In the genomic region with DNA sequence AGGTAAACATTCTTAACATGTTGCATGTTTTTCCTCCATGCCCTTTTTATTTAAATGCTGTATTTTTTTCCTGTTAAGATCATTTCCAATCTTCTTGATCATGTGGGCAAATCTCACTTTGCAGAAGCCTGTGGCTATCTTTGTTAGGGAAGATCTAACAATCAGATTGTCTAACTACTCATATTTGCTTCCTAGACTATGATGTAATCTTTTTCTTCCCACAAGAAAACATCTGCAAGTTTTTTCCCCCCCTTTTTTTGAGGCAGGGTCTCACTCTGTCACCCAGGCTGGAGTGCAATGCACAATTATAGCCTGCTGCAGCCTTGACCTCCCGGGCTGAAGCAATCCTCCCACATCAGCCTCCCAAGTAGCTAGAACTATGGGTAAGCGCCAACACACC, we compare ENCODE assay signal across 31 cellular contexts. TPM values are rescaled to one million over a fixed set of nuclear protein-coding genes. Genes with fewer than 3 reads are reported as not detected.
"Had no signal": no experiment of that assay in that cellular context is flagged by ENCODE, and none has a peak within 500 bp of the region (broad histone marks: within the 10 kb centered on the region; RNA-seq: fewer than 3 reads in every experiment).

No MANE protein-coding gene starts in this region.

- H3K27ac ChIP-seq: ovary, psoas muscle, skin epidermis, spleen, suprapubic skin, testis, tibial artery, transverse colon, upper lobe of right lung, uterus had no signal

- H3K4me3 ChIP-seq: ovary, psoas muscle, skin epidermis, smooth muscle cell, spleen, suprapubic skin, testis, tibial artery, transverse colon, upper lobe of right lung, uterus had no signal

- DNase-seq: naive B cell; naive thymus-derived CD8-positive, alpha-beta T cell; nephron progenitor cell; occipital lobe; ovary; psoas muscle; right cardiac atrium; spleen; stimulated activated CD4-positive, alpha-beta T cell treated with anti-CD3 and anti-CD28 coated beads, Interleukin-12 subunit alpha, Interleukin-12 subunit beta, amount 100 ng/mL, for 4 hours; stimulated activated CD4-positive, alpha-beta T cell treated with anti-CD3 and anti-CD28 coated beads, Interleukin-1b, Interleukin-23, amount 100 ng/mL, for 48 hours; stimulated activated CD4-positive, alpha-beta T cell treated with anti-CD3 and anti-CD28 coated beads, Interleukin-4, amount 100 ng/mL, for 1 hour; stimulated activated CD4-positive, alpha-beta T cell treated with anti-CD3 and anti-CD28 coated beads, Interleukin-4, amount 100 ng/mL, for 4 hours; stimulated activated CD8-positive, alpha-beta memory T cell treated with anti-CD3 and anti-CD28 coated beads, Interleukin-4, amount 100 ng/mL, for 48 hours; stimulated activated naive CD4-positive, alpha-beta T cell; stimulated activated naive CD8-positive, alpha-beta T cell treated with anti-CD3 and anti-CD28 coated beads, Interleukin-15, amount 100 ng/mL, for 72 hours; stimulated activated naive CD8-positive, alpha-beta T cell treated with anti-CD3 and anti-CD28 coated beads, Interleukin-15, Interleukin-2, amounts not matched to agents 100 U/mL and 50 U/mL, for 24 hours; substantia nigra; testis; tibial artery; transverse colon; upper lobe of right lung; uterus had no signal

- H3K4me2 ChIP-seq: smooth muscle cell had no signal

- H3K27me3 ChIP-seq: ovary, spleen, suprapubic skin, testis, transverse colon, upper lobe of right lung, uterus had no signal

- ATAC-seq: naive thymus-derived CD8-positive, alpha-beta T cell; natural killer cell treated with Interleukin-12 subunit alpha and Interleukin-12 subunit beta and Interleukin-15 and Interleukin-18, amount 100 ng/mL, for 72 hours; psoas muscle; right cardiac atrium; sciatic nerve; stimulated activated memory B cell treated with anti-CD40 and anti-IgM and Interleukin-4, amounts not matched to agents 10 μg/mL and 1 μg/mL and 100 μg/mL, for 72 hours; stimulated activated naive CD8-positive, alpha-beta T cell treated with anti-CD3 and anti-CD28 coated beads, Interleukin-15, amount 100 ng/mL, for 72 hours; stimulated activated naive CD8-positive, alpha-beta T cell treated with anti-CD3 and anti-CD28 coated beads, Interleukin-15, Interleukin-2, amounts not matched to agents 100 U/mL and 50 U/mL, for 24 hours; upper lobe of right lung had no signal

- H3K4me1 ChIP-seq: spleen, suprapubic skin, testis, tibial artery, upper lobe of right lung, uterus had no signal

- H3K9me3 ChIP-seq: ovary, psoas muscle, spleen, suprapubic skin, testis, tibial artery, transverse colon, upper lobe of right lung, uterus had no signal

- H3K36me3 ChIP-seq: ovary, spleen, suprapubic skin, tibial artery, transverse colon, upper lobe of right lung, uterus had no signal

RNA-seq across cellular contexts. Expression of a gene that starts 15.0 kb away (rescaled TPM):
- total RNA-seq: naive thymus-derived CD8-positive, alpha-beta T cell; natural killer cell treated with Interleukin-12 subunit alpha and Interleukin-12 subunit beta and Interleukin-15 and Interleukin-18, amount 100 ng/mL, for 72 hours; osteoblast; progenitor cell of endocrine pancreas; renal cortical epithelial cell; smooth muscle cell; testis had no signal
- polyA plus RNA-seq: smooth muscle cell had no signal
